Comparison of ENCODE assay signal across 9 cellular contexts in genomic region chr17:42915288-42915687, GRCh38. TPM values are rescaled to one million over a fixed set of nuclear protein-coding genes. Genes with fewer than 3 reads are reported as not detected.
"Had no signal": no experiment of that assay in that cellular context is flagged by ENCODE, and none has a peak within 500 bp of the region (broad histone marks: within the 10 kb centered on the region; RNA-seq: fewer than 3 reads in every experiment).

No MANE protein-coding gene starts in this region.

RNA-seq across cellular contexts. Expression of gene G6PC1, which starts 14.7 kb away (rescaled TPM):
- total RNA-seq: PC-3, PC-9, Right ventricle myocardium inferior, Right ventricle myocardium superior, RPMI7951, SJCRH30, SJSA1, SK-MEL-5 had no signal
- polyA plus RNA-seq: SK-N-SH had no signal
